In the genomic region with DNA sequence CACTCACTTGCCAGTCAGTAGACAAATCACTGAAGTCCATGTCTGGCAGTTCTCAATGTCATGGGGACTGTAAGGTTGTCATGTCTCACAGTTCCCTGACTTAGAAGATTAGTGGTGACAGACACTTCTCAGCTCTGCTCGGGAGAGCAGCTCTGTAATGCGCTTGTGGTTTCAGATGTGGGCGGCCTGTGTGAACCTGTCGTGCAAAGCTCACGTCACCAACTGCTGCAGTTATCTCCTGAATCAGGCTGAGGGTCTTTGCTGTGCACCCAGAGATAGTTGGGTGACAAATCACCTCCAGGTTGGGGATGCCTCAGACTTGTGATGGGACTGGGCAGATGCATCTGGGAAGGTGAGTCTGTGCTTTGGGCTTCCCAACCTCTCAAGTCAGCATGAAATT, we compare ENCODE assay signal across 9 cellular contexts. TPM values are rescaled to one million over a fixed set of nuclear protein-coding genes. Genes with fewer than 3 reads are reported as not detected.
DNase-seq lines count a peak whose midpoint lies in the region; ATAC-seq and TF ChIP-seq lines count a peak whose summit lies in the region.
"Had no signal": no experiment of that assay in that cellular context is flagged by ENCODE, and none has a peak within 500 bp of the region (broad histone marks: within the 10 kb centered on the region; RNA-seq: fewer than 3 reads in every experiment).

A gene with protein sequence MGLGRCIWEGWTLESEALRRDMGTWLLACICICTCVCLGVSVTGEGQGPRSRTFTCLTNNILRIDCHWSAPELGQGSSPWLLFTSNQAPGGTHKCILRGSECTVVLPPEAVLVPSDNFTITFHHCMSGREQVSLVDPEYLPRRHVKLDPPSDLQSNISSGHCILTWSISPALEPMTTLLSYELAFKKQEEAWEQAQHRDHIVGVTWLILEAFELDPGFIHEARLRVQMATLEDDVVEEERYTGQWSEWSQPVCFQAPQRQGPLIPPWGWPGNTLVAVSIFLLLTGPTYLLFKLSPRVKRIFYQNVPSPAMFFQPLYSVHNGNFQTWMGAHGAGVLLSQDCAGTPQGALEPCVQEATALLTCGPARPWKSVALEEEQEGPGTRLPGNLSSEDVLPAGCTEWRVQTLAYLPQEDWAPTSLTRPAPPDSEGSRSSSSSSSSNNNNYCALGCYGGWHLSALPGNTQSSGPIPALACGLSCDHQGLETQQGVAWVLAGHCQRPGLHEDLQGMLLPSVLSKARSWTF (plus strand): TSS at position 261 of the 400 bp plus-strand sequence. CDS start 64 bp downstream, at position 325.

- no peak for TF ChIP-seq POLR2A in transverse colon (IDR thresholded peaks at IDR 0.05)

- intact Hi-C loops in activated CD4-positive, alpha-beta T cell treated with anti-CD3 and anti-CD28 coated beads, Interleukin-2, amount 10 ng/mL, durations not matched to agents 24 days and 14 days (cut with micrococcal nuclease), result loop anchor here (2.0 kb wide), 1 partner anchor 31 kb away; no protein-coding TSS in a partner anchor
- intact Hi-C loops in natural killer cell (cut with micrococcal nuclease) (no loop called here), transverse colon (cut with DNase I; ENCODE audit: low total_unique reads) (no loop called here)

- H2BK12ac ChIP-seq in H9 (ENCODE audit: insufficient read length, low read depth, low read length), result no peak within 1 kb of the TSS

- no peak within 1 kb of the TSS for H3K56ac ChIP-seq in H9 (ENCODE audit: insufficient read length, low read depth, low read length)

- H2BK120ac ChIP-seq in H9 (ENCODE audit: low read depth, low read length, poor library complexity, severe bottlenecking), result no peak within 1 kb of the TSS

- no peak within 1 kb of the TSS for H3K18ac ChIP-seq in H9 (ENCODE audit: insufficient read length, low read depth, low read length)

- H3K27ac Mint-ChIP-seq in activated CD4-positive, alpha-beta T cell treated with anti-CD3 and anti-CD28 coated beads, Interleukin-2, amount 10 ng/mL, durations not matched to agents 24 days and 14 days, result peak within 1 kb of the TSS; percentile 91
- H3K27ac Mint-ChIP-seq in natural killer cell, result peak within 1 kb of the TSS; percentile 11 to 14
- H3K27ac Mint-ChIP-seq in H9, result no peak within 1 kb of the TSS; a peak in 1 of 7 replicates

- in situ Hi-C loops in transverse colon (cut with MboI; ENCODE audit: low pct_ligation_motif_present in 1 of 4, low pct_unique_long_range_greater_than_20kb in 1 of 4, low sequenced_read_pairs in 3 of 4), result no loop called here

- no peaks in the 10 kb centered on the region for H3K27me3 Mint-ChIP-seq in activated CD4-positive, alpha-beta T cell treated with anti-CD3 and anti-CD28 coated beads, Interleukin-2, amount 10 ng/mL, durations not matched to agents 24 days and 14 days
- H3K27me3 Mint-ChIP-seq in natural killer cell (ENCODE audit: low read depth in 2 of 2) (peaks cover 3 to 10% of the 10 kb centered on the region in 2 donors), H9 (ENCODE audit: low read depth) (no peaks in the 10 kb centered on the region; the same call in 1 of the 2 replicates)

- H3K9me3 ChIP-seq in H9 (ENCODE audit: control insufficient read depth, low read depth, low read length) (peaks cover 41% of the 10 kb centered on the region), transverse colon (no peaks in the 10 kb centered on the region)

- no peak for TF ChIP-seq EP300 in transverse colon (IDR thresholded peaks at IDR 0.05; ENCODE audit: low read depth)

- H2BK15ac ChIP-seq in H9 (ENCODE audit: low read depth, low read length), result no peak within 1 kb of the TSS

- H3K23ac ChIP-seq in H9 (ENCODE audit: insufficient read length, low read depth, low read length), result no peak within 1 kb of the TSS

- no peak within 1 kb of the TSS for H3T11ph ChIP-seq in H9 (ENCODE audit: low read length)

- H3K4me3 ChIP-seq in GM12875 (ENCODE audit: low read depth, low read length), result peak within 1 kb of the TSS; percentile 53
- no peak within 1 kb of the TSS for H3K4me3 ChIP-seq in transverse colon

- H3K14ac ChIP-seq in H9 (ENCODE audit: insufficient read depth, low read length), result no peak within 1 kb of the TSS

- no peaks in the 10 kb centered on the region for H3K79me2 ChIP-seq in H9 (ENCODE audit: insufficient read depth, low read length)

- no peak within 1 kb of the TSS for H3K4me2 ChIP-seq in H9 (ENCODE audit: insufficient read depth, insufficient read length, low read length)

- H3K27ac ChIP-seq in H9 (ENCODE audit: insufficient read length, low read depth, low read length), result no peak within 1 kb of the TSS
- no peak within 1 kb of the TSS for H3K27ac ChIP-seq in transverse colon

- H3K27me3 ChIP-seq in H9 (ENCODE audit: insufficient read depth, low read length) (no peaks in the 10 kb centered on the region), transverse colon (no peaks in the 10 kb centered on the region)

- H3K36me3 Mint-ChIP-seq in activated CD4-positive, alpha-beta T cell treated with anti-CD3 and anti-CD28 coated beads, Interleukin-2, amount 10 ng/mL, durations not matched to agents 24 days and 14 days (ENCODE audit: low read depth), result peaks cover 3% of the 10 kb centered on the region
- no peaks in the 10 kb centered on the region for H3K36me3 Mint-ChIP-seq in natural killer cell
- H3K36me3 Mint-ChIP-seq in H9 (ENCODE audit: insufficient read depth in 1 of 3, low read depth in 3 of 3), result peaks cover 0 to 4% (median 4%) of the 10 kb centered on the region in 3 experiments; a peak in 3 of 7 replicates

- H3K4me3 Mint-ChIP-seq in activated CD4-positive, alpha-beta T cell treated with anti-CD3 and anti-CD28 coated beads, Interleukin-2, amount 10 ng/mL, durations not matched to agents 24 days and 14 days, result peak within 1 kb of the TSS; percentile 82
- H3K4me3 Mint-ChIP-seq in natural killer cell, result no peak within 1 kb of the TSS
- no peak within 1 kb of the TSS for H3K4me3 Mint-ChIP-seq in H9

- H4K5ac ChIP-seq in H9 (ENCODE audit: insufficient read length, low read depth, low read length), result no peak within 1 kb of the TSS

- ATAC-seq in HG02798 (IDR thresholded peaks at IDR 0.05; ENCODE audit: poor library complexity, unreplicated experiment), result peak; percentile 86
- peak; percentile 83 to 90 (median 88) for ATAC-seq in natural killer cell

- no peaks in the 10 kb centered on the region for H3K4me1 ChIP-seq in H9 (ENCODE audit: insufficient read depth, low read length)
- no peaks in the 10 kb centered on the region for H3K4me1 ChIP-seq in transverse colon

- no peak within 1 kb of the TSS for H3K9ac ChIP-seq in H9 (ENCODE audit: extremely low read depth, insufficient read length, low read length)

- H4K91ac ChIP-seq in H9 (ENCODE audit: insufficient read length, low read depth, low read length), result no peak within 1 kb of the TSS

- H3K36me3 ChIP-seq in transverse colon, result no peaks in the 10 kb centered on the region

- H2BK20ac ChIP-seq in H9 (ENCODE audit: low read depth, low read length, poor library complexity, severe bottlenecking), result no peak within 1 kb of the TSS

- H3K9me3 Mint-ChIP-seq in activated CD4-positive, alpha-beta T cell treated with anti-CD3 and anti-CD28 coated beads, Interleukin-2, amount 10 ng/mL, durations not matched to agents 24 days and 14 days, result peaks cover 3% of the 10 kb centered on the region
- no peaks in the 10 kb centered on the region for H3K9me3 Mint-ChIP-seq in natural killer cell
- H3K9me3 Mint-ChIP-seq in H9, result peaks cover 68 to 87% of the 10 kb centered on the region in 2 experiments

- H4K8ac ChIP-seq in H9 (replicated peaks; ENCODE audit: insufficient read length, low read depth, low read length), result no peak within 1 kb of the TSS

- H2AK5ac ChIP-seq in H9 (ENCODE audit: insufficient read length, low read length), result no peak within 1 kb of the TSS

- peaks cover 51% of the 10 kb centered on the region for H3K4me1 Mint-ChIP-seq in activated CD4-positive, alpha-beta T cell treated with anti-CD3 and anti-CD28 coated beads, Interleukin-2, amount 10 ng/mL, durations not matched to agents 24 days and 14 days
- H3K4me1 Mint-ChIP-seq in natural killer cell, result peaks cover 20 to 31% of the 10 kb centered on the region in 2 donors
- no peaks in the 10 kb centered on the region for H3K4me1 Mint-ChIP-seq in H9

- no CpG with 5 or more reads among the region's 5 CpGs for WGBS in H9 (ENCODE audit: extremely low coverage, insufficient read length, low lambda C conversion rate)
- WGBS in transverse colon (ENCODE audit: low coverage in 1 of 2), 2 donors, result 66% methylated on average over 5 of the region's 5 CpGs; no CpG with 5 or more reads in 1 of the 2 donors

- H2BK5ac ChIP-seq in H9 (ENCODE audit: insufficient read length, low read length), result no peak within 1 kb of the TSS

- no peak within 1 kb of the TSS for H2AFZ ChIP-seq in H9 (ENCODE audit: low read length)

- no peaks in the 10 kb centered on the region for H3K79me1 ChIP-seq in H9 (ENCODE audit: insufficient read depth, low read depth, low read length, poor library complexity, severe bottlenecking)

- no peak within 1 kb of the TSS for H3K4ac ChIP-seq in H9 (ENCODE audit: low read depth, low read length)

- no peaks in the 10 kb centered on the region for H3K23me2 ChIP-seq in H9 (ENCODE audit: insufficient read length, low read depth, low read length, poor library complexity, severe bottlenecking)

- no peak for TF ChIP-seq CTCF in GM12875 (IDR thresholded peaks at IDR 0.05; ENCODE audit: borderline replicate concordance, insufficient read depth, low read depth, low read length)
- no peak for TF ChIP-seq CTCF in natural killer cell (IDR thresholded peaks at IDR 0.05)
- TF ChIP-seq CTCF in H9 (conservative IDR thresholded peaks at IDR 0.05), result no peak
- TF ChIP-seq CTCF in transverse colon (IDR thresholded peaks at IDR 0.05), result no peak

- H4K20me1 ChIP-seq in H9 (ENCODE audit: control insufficient read depth, insufficient read depth, insufficient read length), result no peaks in the 10 kb centered on the region

- peak; percentile 88 for DNase-seq in activated CD4-positive, alpha-beta T cell treated with anti-CD3 and anti-CD28 coated beads, Interleukin-2, amount 10 ng/mL, durations not matched to agents 24 days and 14 days
- peak; percentile 30 for DNase-seq in natural killer cell
- DNase-seq in H9, result no peak
- DNase-seq in transverse colon, result no peak
- no peak for DNase-seq in cerebellar nuclear complex (lab: John Stamatoyannopoulos, UW)
- no peak for DNase-seq in C1 segment of cervical spinal cord (lab: John Stamatoyannopoulos, UW)

RNA-seq across cellular contexts. Expression of the gene that starts here (rescaled TPM):
- 8.5 and 8.7 TPM in 2 replicates for total RNA-seq in activated CD4-positive, alpha-beta T cell treated with anti-CD3 and anti-CD28 coated beads, Interleukin-2, amount 10 ng/mL, durations not matched to agents 24 days and 14 days
- 1 to 10 TPM; 1.6 to 3.4 (median 1.9) TPM for total RNA-seq in natural killer cell
- total RNA-seq in H9 (2021), result 0.72 and 1.1 TPM in 2 replicates
- total RNA-seq in transverse colon, result under 1 TPM in 2 of 4 donors, not detected in 2; 0.41 to 0.79 TPM
- total RNA-seq: endothelial cell of umbilical vein had no signal

Comparison
In these comparisons a context has a peak if more than half of its experiments do, and no peak if none do; other contexts are left out.
1. DNase-seq: peak in activated CD4-positive, alpha-beta T cell treated with anti-CD3 and anti-CD28 coated beads, Interleukin-2, amount 10 ng/mL, durations not matched to agents 24 days and 14 days (single experiment) and natural killer cell (single experiment); none in H9 (single experiment), transverse colon (single experiment), cerebellar nuclear complex (0 of 2) and C1 segment of cervical spinal cord (0 of 14).
2. H3K27ac Mint-ChIP-seq: peak in activated CD4-positive, alpha-beta T cell treated with anti-CD3 and anti-CD28 coated beads, Interleukin-2, amount 10 ng/mL, durations not matched to agents 24 days and 14 days (single experiment) and natural killer cell (2 of 2); none in H9 (0 of 3).